26 cellular contexts compared by ENCODE assay signal in the genomic region with DNA sequence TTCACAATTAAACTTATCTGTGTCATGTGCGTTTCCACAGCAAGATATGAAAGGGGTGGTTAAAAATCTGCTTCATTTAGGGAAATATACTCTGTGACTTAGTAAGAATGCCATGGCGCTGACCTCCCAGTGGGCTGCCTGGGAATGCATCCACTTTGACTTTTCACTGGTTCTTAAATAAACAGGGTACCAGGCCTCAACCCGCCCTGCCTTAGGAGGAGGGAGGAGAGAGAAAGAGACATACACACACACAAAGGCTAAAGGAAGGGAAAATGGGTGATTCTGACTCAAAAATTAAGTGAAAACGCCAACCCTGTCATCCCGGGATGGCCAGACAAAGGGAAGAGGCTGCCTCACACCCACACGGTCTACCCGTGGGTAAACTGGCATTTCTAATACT.
A peak's percentile ranks its signal among the peaks of the same experiment; 100 is the strongest.
DNase-seq lines count a peak whose midpoint lies in the region; ATAC-seq, FAIRE-seq and TF ChIP-seq lines count a peak whose summit lies in the region.
"Had no signal": no experiment of that assay in that cellular context is flagged by ENCODE, and none has a peak within 500 bp of the region (broad histone marks: within the 10 kb centered on the region; RNA-seq: fewer than 3 reads in every experiment).

No MANE protein-coding gene starts in this region.

- TF ChIP-seq CTCF in left ventricle myocardium inferior (IDR thresholded peaks at IDR 0.05; ENCODE audit: borderline replicate concordance) = no peak
- no peak for TF ChIP-seq CTCF in kidney (IDR thresholded peaks at IDR 0.05; ENCODE audit: borderline replicate concordance, extremely low read depth, insufficient read depth)

- no peaks in the 10 kb centered on the region for H3K4me1 Mint-ChIP-seq in activated CD4-positive, alpha-beta T cell treated with anti-CD3 and anti-CD28 coated beads for 36 hours

- no peak overlapping the region for H3K27ac Mint-ChIP-seq in activated CD4-positive, alpha-beta T cell treated with anti-CD3 and anti-CD28 coated beads for 36 hours
- H3K27ac Mint-ChIP-seq: activated naive CD8-positive, alpha-beta T cell; CD4-positive, CD25-positive, alpha-beta regulatory T cell; effector memory CD8-positive, alpha-beta T cell had no signal

- DNase-seq in left ventricle myocardium inferior = no peak
- no peak for DNase-seq in right cardiac atrium
- peak; percentile 61 for DNase-seq in brain pericyte (ENCODE audit: low read depth, low spot score)
- no peak for DNase-seq in aorta
- no peak for DNase-seq in small intestine
- no peak for DNase-seq in kidney
- DNase-seq in activated CD4-positive, alpha-beta T cell treated with anti-CD3 and anti-CD28 coated beads for 36 hours = no peak
- DNase-seq: CD4-positive, CD25-positive, alpha-beta regulatory T cell; colonic mucosa; effector memory CD8-positive, alpha-beta T cell; esophagus squamous epithelium; HCEC 1CT; NCI-H1048; NCI-H187 treated with DMSO at 0.1 percent for 48 hours; NCI-H2227 treated with DMSO at 0.1 percent for 48 hours; psoas muscle; stimulated activated CD4-positive, alpha-beta T cell treated with anti-CD3 and anti-CD28 coated beads, Interleukin-2, amount 100 ng/mL, for 24 hours; uterus; WERI-Rb-1 had no signal

- WGBS in right cardiac atrium = 74% methylated on average over 7 of the region's 7 CpGs
- 15 to 25% methylated on average over 7 of the region's 7 CpGs for WGBS in aorta, 2 donors
- WGBS in small intestine, 3 donors = 71 to 82% (median 81%) methylated on average over 7 of the region's 7 CpGs

- H3K4me1 ChIP-seq in left ventricle myocardium inferior (peaks cover 54% of the 10 kb centered on the region), right cardiac atrium (ENCODE audit: control insufficient read depth, insufficient read depth, low read length) (no peaks in the 10 kb centered on the region), neuron (ENCODE audit: insufficient read depth, low read length) (peaks cover 63% of the 10 kb centered on the region), aorta (ENCODE audit: control insufficient read depth in 1 of 2, insufficient read depth in 2 of 2, low read length in 2 of 2) (peaks cover 5 to 18% of the 10 kb centered on the region in 2 donors), small intestine (ENCODE audit: control insufficient read depth in 2 of 2, insufficient read depth in 1 of 2, low read depth in 1 of 2, low read length in 1 of 2) (no peaks in the 10 kb centered on the region), kidney (ENCODE audit: control insufficient read depth in 1 of 2, insufficient read depth in 1 of 2, low read depth in 1 of 2, low read length in 2 of 2) (peaks cover 2 to 4% of the 10 kb centered on the region in 2 donors)
- H3K4me1 ChIP-seq: colonic mucosa had no signal

- no peak for ATAC-seq in right cardiac atrium
- ATAC-seq in aorta (ENCODE audit: low FRiP score) = no peak
- ATAC-seq in activated CD4-positive, alpha-beta T cell treated with anti-CD3 and anti-CD28 coated beads for 36 hours = no peak
- ATAC-seq: effector memory CD8-positive, alpha-beta T cell; HepG2; psoas muscle had no signal

- H3K9ac ChIP-seq in kidney (ENCODE audit: low read length in 2 of 2) = no peak overlapping the region

- H3K27me3 ChIP-seq in left ventricle myocardium inferior (ENCODE audit: low read depth) (no peaks in the 10 kb centered on the region), right cardiac atrium (ENCODE audit: control insufficient read depth, insufficient read depth) (no peaks in the 10 kb centered on the region), neuron (ENCODE audit: insufficient read depth, low read length) (no peaks in the 10 kb centered on the region), aorta (ENCODE audit: control insufficient read depth in 1 of 2, insufficient read depth in 2 of 2, low read length in 1 of 2) (no peaks in the 10 kb centered on the region), small intestine (ENCODE audit: control insufficient read depth in 2 of 2, insufficient read depth in 2 of 2, low read length in 2 of 2) (no peaks in the 10 kb centered on the region)
- H3K27me3 ChIP-seq: colonic mucosa, esophagus squamous epithelium, uterus had no signal

- no peaks in the 10 kb centered on the region for H3K9me3 Mint-ChIP-seq in activated CD4-positive, alpha-beta T cell treated with anti-CD3 and anti-CD28 coated beads for 36 hours (ENCODE audit: low read depth)
- H3K9me3 Mint-ChIP-seq: CD4-positive, CD25-positive, alpha-beta regulatory T cell; effector memory CD8-positive, alpha-beta T cell had no signal

- FAIRE-seq in small intestine (lab: Jason Lieb, UNC) (no peak), kidney (lab: Jason Lieb, UNC) (no peak)
- FAIRE-seq: HepG2, keratinocyte had no signal

- POLR2A ChIA-PET in activated CD4-positive, alpha-beta T cell treated with anti-CD3 and anti-CD28 coated beads for 36 hours (lab: Charles Lee) = no interaction called here

- H3K9me3 ChIP-seq in left ventricle myocardium inferior (replicated peaks) (no peaks in the 10 kb centered on the region), right cardiac atrium (ENCODE audit: control insufficient read depth, low read length) (no peaks in the 10 kb centered on the region), neuron (ENCODE audit: low read length) (peaks cover 4% of the 10 kb centered on the region), aorta (ENCODE audit: control insufficient read depth, low read length) (no peaks in the 10 kb centered on the region), small intestine (ENCODE audit: control insufficient read depth, low read depth) (no peaks in the 10 kb centered on the region), kidney (ENCODE audit: control insufficient read depth in 1 of 2, low read length in 2 of 2) (no peaks in the 10 kb centered on the region)
- H3K9me3 ChIP-seq: colonic mucosa, esophagus squamous epithelium, psoas muscle, uterus had no signal

- peak overlapping the region; percentile 73 for H3K27ac ChIP-seq in left ventricle myocardium inferior (replicated peaks)
- H3K27ac ChIP-seq in right cardiac atrium (ENCODE audit: low read length) = no peak overlapping the region
- peak overlapping the region; percentile 47 to 93 for H3K27ac ChIP-seq in aorta (ENCODE audit: low read depth in 1 of 2, low read length in 2 of 2)
- no peak overlapping the region for H3K27ac ChIP-seq in small intestine (ENCODE audit: low read depth in 1 of 2, low read length in 1 of 2)
- H3K27ac ChIP-seq in kidney (ENCODE audit: low read depth in 2 of 2, low read length in 2 of 2) = no peak overlapping the region
- H3K27ac ChIP-seq: colonic mucosa, HL-60, psoas muscle, WERI-Rb-1 had no signal

- peaks cover 3% of the 10 kb centered on the region for H3K27me3 Mint-ChIP-seq in activated CD4-positive, alpha-beta T cell treated with anti-CD3 and anti-CD28 coated beads for 36 hours
- H3K27me3 Mint-ChIP-seq: activated naive CD8-positive, alpha-beta T cell had no signal

- H3K36me3 ChIP-seq in left ventricle myocardium inferior (no peaks in the 10 kb centered on the region), neuron (ENCODE audit: insufficient read depth, low read length) (no peaks in the 10 kb centered on the region), aorta (ENCODE audit: control insufficient read depth in 1 of 2, insufficient read depth in 2 of 2, low read length in 1 of 2) (no peaks in the 10 kb centered on the region), small intestine (ENCODE audit: control insufficient read depth in 2 of 2, insufficient read depth in 2 of 2, low read length in 2 of 2) (no peaks in the 10 kb centered on the region), kidney (ENCODE audit: control insufficient read depth in 1 of 2, insufficient read depth in 2 of 2, low read length in 2 of 2) (no peaks in the 10 kb centered on the region)
- H3K36me3 ChIP-seq: colonic mucosa, esophagus squamous epithelium, uterus, WERI-Rb-1 had no signal

- no peak overlapping the region for H2AFZ ChIP-seq in neuron (ENCODE audit: low read depth, low read length)

- intact Hi-C loops in left ventricle myocardium inferior (cut with micrococcal nuclease) = no loop called here
- intact Hi-C loops in right cardiac atrium (cut with DNase I) = no loop called here
- intact Hi-C loops in aorta (cut with DNase I) = loop anchor here (5.0 to 10.0 kb wide), 3 partner anchors 90 to 173 kb away; partner anchors contain the start of gene EBF1 (in 1 of the 2)
- intact Hi-C loops in kidney (cut with DNase I) = no loop called here
- intact Hi-C loops in activated CD4-positive, alpha-beta T cell treated with anti-CD3 and anti-CD28 coated beads for 36 hours (cut with DNase I, micrococcal nuclease) = no loop called here

- H3K4me3 Mint-ChIP-seq in activated CD4-positive, alpha-beta T cell treated with anti-CD3 and anti-CD28 coated beads for 36 hours = no peak overlapping the region
- H3K4me3 Mint-ChIP-seq: activated naive CD8-positive, alpha-beta T cell; CD4-positive, CD25-positive, alpha-beta regulatory T cell; effector memory CD8-positive, alpha-beta T cell had no signal

- H3K36me3 Mint-ChIP-seq in activated CD4-positive, alpha-beta T cell treated with anti-CD3 and anti-CD28 coated beads for 36 hours (ENCODE audit: low read depth) = no peaks in the 10 kb centered on the region
- H3K36me3 Mint-ChIP-seq: activated naive CD8-positive, alpha-beta T cell; CD4-positive, CD25-positive, alpha-beta regulatory T cell had no signal

- H3K4me3 ChIP-seq in left ventricle myocardium inferior (no peak overlapping the region), right cardiac atrium (ENCODE audit: low read length) (no peak overlapping the region), neuron (ENCODE audit: low read length) (peak overlapping the region; percentile 32), aorta (ENCODE audit: low read length in 2 of 2) (no peak overlapping the region), small intestine (ENCODE audit: low read depth in 1 of 2, low read length in 2 of 2) (no peak overlapping the region), kidney (ENCODE audit: low read length in 2 of 2) (no peak overlapping the region)
- H3K4me3 ChIP-seq: colonic mucosa, esophagus squamous epithelium, lung, psoas muscle, skin epidermis, uterus had no signal

- CTCF ChIA-PET in activated CD4-positive, alpha-beta T cell treated with anti-CD3 and anti-CD28 coated beads for 36 hours (lab: Charles Lee) = no interaction called here

Comparison
In these comparisons a context has a peak if more than half of its experiments do, and no peak if none do; other contexts are left out.
1. H3K27ac ChIP-seq: peak in left ventricle myocardium inferior (single experiment) and aorta (2 of 2); none in right cardiac atrium (single experiment), small intestine (0 of 2) and kidney (0 of 2).
2. intact Hi-C loops: an anchor here in aorta (5.0 to 10.0 kb wide); none called in left ventricle myocardium inferior, right cardiac atrium, kidney and activated CD4-positive, alpha-beta T cell treated with anti-CD3 and anti-CD28 coated beads for 36 hours.